Comparison of ENCODE assay signal across 9 cellular contexts in the genomic region with DNA sequence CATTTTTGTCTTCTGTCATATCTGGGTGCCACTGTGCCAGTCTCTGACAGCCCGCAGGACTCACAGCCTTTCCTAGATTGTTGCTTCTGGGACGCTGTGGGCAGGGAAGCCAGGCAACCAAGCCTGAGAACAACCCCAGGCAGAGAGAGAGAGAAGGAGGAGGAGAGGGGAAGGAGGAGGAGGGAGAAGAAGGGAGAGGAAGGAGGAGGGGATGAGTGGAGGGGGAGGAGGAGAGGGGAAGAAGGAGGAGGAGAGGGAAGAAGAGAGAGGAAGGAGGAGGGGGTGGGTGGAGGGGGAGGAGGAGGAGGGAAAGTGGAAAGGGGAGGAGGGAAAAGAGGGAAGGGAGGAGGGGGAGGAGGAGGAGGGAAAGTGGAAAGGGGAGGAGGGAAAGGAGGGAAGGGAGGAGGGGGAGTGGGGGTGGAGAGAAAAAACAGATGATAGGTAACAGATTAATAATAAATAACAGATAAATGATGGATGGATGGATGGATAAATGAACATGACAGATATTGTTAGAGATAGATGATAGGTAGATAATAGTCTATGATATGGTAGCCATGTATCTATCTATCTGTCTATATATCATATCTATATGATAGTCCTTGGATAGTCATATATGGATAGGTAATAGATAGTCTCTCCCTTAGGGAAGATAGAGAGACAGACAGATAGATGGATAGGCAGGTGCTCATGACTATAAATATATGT. TPM values are rescaled to one million over a fixed set of nuclear protein-coding genes. Genes with fewer than 3 reads are reported as not detected.
"Had no signal": no experiment of that assay in that cellular context is flagged by ENCODE, and none has a peak within 500 bp of the region (broad histone marks: within the 10 kb centered on the region; RNA-seq: fewer than 3 reads in every experiment).

No MANE protein-coding gene starts in this region.

- H3K4me3 ChIP-seq: HAP-1 had no signal

- H3K36me3 Mint-ChIP-seq: IgD-negative memory B cell had no signal

- H3K27ac Mint-ChIP-seq: IgD-negative memory B cell had no signal

- H3K9me3 Mint-ChIP-seq: IgD-negative memory B cell had no signal

- DNase-seq: GOT3, Kasumi-1, KG1 had no signal

- H3K9me3 ChIP-seq: HAP-1 had no signal

- H3K4me3 Mint-ChIP-seq: IgD-negative memory B cell had no signal

- H3K27me3 Mint-ChIP-seq: IgD-negative memory B cell had no signal

- H3K4me1 ChIP-seq: HAP-1 had no signal

- H3K36me3 ChIP-seq: HAP-1 had no signal

- H3K27ac ChIP-seq: HL-60 had no signal

- ATAC-seq: HCT116 had no signal

- FAIRE-seq: H54 had no signal

RNA-seq across cellular contexts. Expression of gene CLEC19A, which starts 29.3 kb away (rescaled TPM):
- total RNA-seq: HT1080 had no signal
- polyA plus RNA-seq: IgD-negative memory B cell had no signal
